In the genomic region with DNA sequence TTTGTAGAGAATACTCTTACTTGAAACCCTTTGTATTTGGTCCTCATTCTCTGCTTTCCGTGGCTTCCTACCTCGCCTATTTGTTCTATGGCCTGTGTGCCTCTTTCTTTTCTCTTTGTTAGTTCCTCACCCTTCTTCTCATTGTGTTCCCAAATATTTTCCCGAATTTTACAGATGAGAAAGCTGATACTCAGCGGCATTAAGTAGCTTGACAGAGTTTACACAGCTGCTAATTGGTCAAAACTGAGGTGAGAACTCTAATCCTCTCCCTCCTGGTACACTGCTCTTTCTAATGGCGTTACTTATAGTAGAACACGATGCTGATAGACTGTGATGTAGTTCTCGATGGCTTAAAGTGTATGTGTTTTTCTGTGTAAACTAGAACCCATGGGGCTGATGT, we compare ENCODE assay signal across 19 cellular contexts.
"Had no signal": no experiment of that assay in that cellular context is flagged by ENCODE, and none has a peak within 500 bp of the region (broad histone marks: within the 10 kb centered on the region; RNA-seq: fewer than 3 reads in every experiment).

No MANE protein-coding gene starts in this region.

- H3K27me3 Mint-ChIP-seq: activated CD4-positive, alpha-beta T cell treated with anti-CD3 and anti-CD28 coated beads for 36 hours; activated CD8-positive, alpha-beta T cell treated with anti-CD3 and anti-CD28 coated beads for 36 hours; activated naive CD8-positive, alpha-beta T cell treated with anti-CD3 and anti-CD28 coated beads, Interleukin-2, amount 50 U/mL, for 24 hours; stimulated activated naive CD8-positive, alpha-beta T cell treated with anti-CD3 and anti-CD28 coated beads, Interleukin-15, Interleukin-2, amounts not matched to agents 100 ng/mL and 50 ng/mL, for 24 hours had no signal

- H3K4me1 ChIP-seq: ascending aorta, pancreas had no signal

- H3K4me3 Mint-ChIP-seq: activated CD4-positive, alpha-beta T cell treated with anti-CD3 and anti-CD28 coated beads for 36 hours; activated CD8-positive, alpha-beta T cell treated with anti-CD3 and anti-CD28 coated beads for 36 hours; activated naive CD8-positive, alpha-beta T cell treated with anti-CD3 and anti-CD28 coated beads, Interleukin-2, amount 50 U/mL, for 24 hours; activated T-cell treated with anti-CD3 and anti-CD28 coated beads, Interleukin-2, amount 50 U/mL, for 72 hours; nephron progenitor cell; stimulated activated naive CD8-positive, alpha-beta T cell treated with anti-CD3 and anti-CD28 coated beads, Interleukin-15, Interleukin-2, amounts not matched to agents 100 ng/mL and 50 ng/mL, for 24 hours had no signal

- H3K27ac Mint-ChIP-seq: activated CD4-positive, alpha-beta T cell treated with anti-CD3 and anti-CD28 coated beads for 36 hours; activated CD8-positive, alpha-beta T cell treated with anti-CD3 and anti-CD28 coated beads for 36 hours; activated naive CD8-positive, alpha-beta T cell treated with anti-CD3 and anti-CD28 coated beads, Interleukin-2, amount 50 U/mL, for 24 hours; activated T-cell treated with anti-CD3 and anti-CD28 coated beads, Interleukin-2, amount 50 U/mL, for 72 hours; nephron progenitor cell; stimulated activated naive CD8-positive, alpha-beta T cell treated with anti-CD3 and anti-CD28 coated beads, Interleukin-15, Interleukin-2, amounts not matched to agents 100 ng/mL and 50 ng/mL, for 24 hours had no signal

- H3K4me1 Mint-ChIP-seq: activated CD4-positive, alpha-beta T cell treated with anti-CD3 and anti-CD28 coated beads for 36 hours; activated naive CD8-positive, alpha-beta T cell treated with anti-CD3 and anti-CD28 coated beads, Interleukin-2, amount 50 U/mL, for 24 hours had no signal

- DNase-seq: activated CD4-positive, alpha-beta T cell treated with anti-CD3 and anti-CD28 coated beads for 36 hours; activated CD8-positive, alpha-beta memory T cell treated with anti-CD3 and anti-CD28 coated beads, Interleukin-2, amount 50 U/mL, for 4 hours; activated CD8-positive, alpha-beta T cell treated with anti-CD3 and anti-CD28 coated beads for 36 hours; activated naive CD4-positive, alpha-beta T cell; activated naive CD8-positive, alpha-beta T cell treated with anti-CD3 and anti-CD28 coated beads, Interleukin-2, amount 50 U/mL, for 24 hours; activated T-cell treated with anti-CD3 and anti-CD28 coated beads, Interleukin-2, amount 50 U/mL, for 72 hours; foreskin melanocyte; head of caudate nucleus; left colon; nephron progenitor cell; pancreas; stimulated activated CD4-positive, alpha-beta T cell treated with anti-CD3 and anti-CD28 coated beads, Interleukin-4, amount 100 ng/mL, for 1 hour; stimulated activated CD8-positive, alpha-beta memory T cell treated with anti-CD3 and anti-CD28 coated beads, Interleukin-4, amount 100 ng/mL, for 48 hours; T-helper 9 cell had no signal

- H3K4me3 ChIP-seq: ascending aorta, cardiac muscle cell, pancreas, thoracic aorta had no signal

- H3K9me3 Mint-ChIP-seq: activated CD8-positive, alpha-beta T cell treated with anti-CD3 and anti-CD28 coated beads for 36 hours; activated naive CD8-positive, alpha-beta T cell treated with anti-CD3 and anti-CD28 coated beads, Interleukin-2, amount 50 U/mL, for 24 hours; activated T-cell treated with anti-CD3 and anti-CD28 coated beads, Interleukin-2, amount 50 U/mL, for 72 hours; stimulated activated naive CD8-positive, alpha-beta T cell treated with anti-CD3 and anti-CD28 coated beads, Interleukin-15, Interleukin-2, amounts not matched to agents 100 ng/mL and 50 ng/mL, for 24 hours had no signal

- H3K27ac ChIP-seq: ascending aorta, cardiac muscle cell, pancreas, thoracic aorta, VCaP had no signal

- H3K27me3 ChIP-seq: ascending aorta, cardiac muscle cell, pancreas had no signal

- ATAC-seq: activated CD4-positive, alpha-beta T cell treated with anti-CD3 and anti-CD28 coated beads for 36 hours; activated CD8-positive, alpha-beta T cell treated with anti-CD3 and anti-CD28 coated beads for 36 hours; activated naive CD8-positive, alpha-beta T cell treated with anti-CD3 and anti-CD28 coated beads, Interleukin-2, amount 50 U/mL, for 24 hours; activated T-cell treated with anti-CD3 and anti-CD28 coated beads, Interleukin-2, amount 50 U/mL, for 72 hours; left colon; pancreas had no signal

- H3K36me3 ChIP-seq: ascending aorta, cardiac muscle cell, pancreas, thoracic aorta had no signal

- H3K9me3 ChIP-seq: ascending aorta, pancreas, thoracic aorta had no signal
